In the genomic region with DNA sequence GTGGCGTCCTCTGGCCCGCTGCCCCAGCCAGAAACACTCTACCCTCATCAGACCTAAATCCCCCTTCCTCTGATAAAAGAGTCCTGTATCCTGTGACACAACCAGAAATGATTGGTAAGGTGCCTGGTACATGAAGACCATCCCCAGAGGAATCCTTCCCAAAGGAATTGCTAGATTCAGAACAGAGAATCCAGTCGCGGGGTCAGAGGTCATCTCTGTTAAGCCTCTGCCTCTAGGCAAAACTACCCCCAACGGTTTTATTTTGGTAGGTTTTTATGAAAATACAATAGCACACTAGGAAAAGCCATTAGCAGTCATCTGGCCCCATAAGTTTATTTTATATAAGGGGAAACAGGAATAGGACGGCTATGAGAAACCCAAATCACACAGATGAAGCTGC, we compare ENCODE assay signal across 31 cellular contexts.
"Had no signal": no experiment of that assay in that cellular context is flagged by ENCODE, and none has a peak within 500 bp of the region (broad histone marks: within the 10 kb centered on the region; RNA-seq: fewer than 3 reads in every experiment).

No MANE protein-coding gene starts in this region.

- H3K27me3 ChIP-seq: ovary, testis, thyroid gland, upper lobe of right lung had no signal

- H3K36me3 Mint-ChIP-seq: immature natural killer cell; naive thymus-derived CD8-positive, alpha-beta T cell; stimulated activated naive B cell treated with anti-CD40 and anti-IgM and Interleukin-4, amounts not matched to agents 10 μg/mL and 1 μg/mL and 100 μg/mL, for 72 hours had no signal

- H3K4me3 ChIP-seq: left lung, lower lobe of right lung, mucosa of descending colon, ovary, skin epidermis, stomach, testis, thyroid gland, transverse colon, upper lobe of right lung had no signal

- H3K4me1 ChIP-seq: left lung, lower lobe of right lung, stomach, testis, thyroid gland, transverse colon, upper lobe of right lung had no signal

- H3K4me3 Mint-ChIP-seq: immature natural killer cell; naive thymus-derived CD8-positive, alpha-beta T cell; nephron; neural crest cell; stimulated activated naive B cell treated with anti-CD40 and anti-IgM and Interleukin-4, amounts not matched to agents 10 μg/mL and 1 μg/mL and 100 μg/mL, for 72 hours had no signal

- H3K27ac ChIP-seq: left lung, lower lobe of right lung, ovary, skin epidermis, stomach, testis, thyroid gland, transverse colon, upper lobe of right lung had no signal

- H3K4me1 Mint-ChIP-seq: immature natural killer cell, nephron, neural crest cell had no signal

- ATAC-seq: left colon; left lung; lower lobe of right lung; mucosa of descending colon; naive thymus-derived CD8-positive, alpha-beta T cell; right cardiac atrium; sciatic nerve; stimulated activated naive B cell treated with anti-CD40 and anti-IgM and Interleukin-4, amounts not matched to agents 10 μg/mL and 1 μg/mL and 100 μg/mL, for 72 hours; stimulated activated naive CD8-positive, alpha-beta T cell treated with anti-CD3 and anti-CD28 coated beads, Interleukin-15, Interleukin-2, amounts not matched to agents 100 U/mL and 50 U/mL, for 24 hours; upper lobe of right lung had no signal

- H3K9me3 ChIP-seq: left lung, lower lobe of right lung, mucosa of descending colon, ovary, stomach, testis, thyroid gland, transverse colon, upper lobe of right lung had no signal

- FAIRE-seq: islet of Langerhans, kidney, urothelium cell line had no signal

- DNase-seq: hypothalamus; immature natural killer cell; kidney; left colon; left lung; lower lobe of right lung; mammary epithelial cell; mesenchymal stem cell; midbrain; mucosa of descending colon; naive thymus-derived CD8-positive, alpha-beta T cell; ovary; right cardiac atrium; stimulated activated CD4-positive, alpha-beta T cell treated with anti-CD3 and anti-CD28 coated beads, Interleukin-12 subunit alpha, Interleukin-12 subunit beta, amount 100 ng/mL, for 4 hours; stimulated activated CD4-positive, alpha-beta T cell treated with anti-CD3 and anti-CD28 coated beads, Interleukin-15, amount 100 ng/mL, for 24 hours; stimulated activated CD4-positive, alpha-beta T cell treated with anti-CD3 and anti-CD28 coated beads, Interleukin-2, amount 100 ng/mL, for 24 hours; stimulated activated CD4-positive, alpha-beta T cell treated with anti-CD3 and anti-CD28 coated beads, Interleukin-4, amount 100 ng/mL, for 1 hour; stimulated activated naive B cell treated with anti-CD40 and anti-IgM and Interleukin-4, amounts not matched to agents 10 μg/mL and 1 μg/mL and 100 μg/mL, for 72 hours; stimulated activated naive CD8-positive, alpha-beta T cell treated with anti-CD3 and anti-CD28 coated beads, Interleukin-15, Interleukin-2, amounts not matched to agents 100 U/mL and 50 U/mL, for 24 hours; stomach; testis; thyroid gland; transverse colon; upper lobe of right lung had no signal

- H3K9me3 Mint-ChIP-seq: immature natural killer cell; naive thymus-derived CD8-positive, alpha-beta T cell; nephron; neural crest cell; stimulated activated naive B cell treated with anti-CD40 and anti-IgM and Interleukin-4, amounts not matched to agents 10 μg/mL and 1 μg/mL and 100 μg/mL, for 72 hours had no signal

- H3K36me3 ChIP-seq: left lung, lower lobe of right lung, ovary, stomach, thyroid gland, transverse colon, upper lobe of right lung had no signal

- H3K27ac Mint-ChIP-seq: immature natural killer cell; nephron; progenitor cell of endocrine pancreas; stimulated activated naive B cell treated with anti-CD40 and anti-IgM and Interleukin-4, amounts not matched to agents 10 μg/mL and 1 μg/mL and 100 μg/mL, for 72 hours had no signal
